Comparison of ENCODE assay signal across 1 cellular context in genomic region chr11:45556851-45557707, GRCh38.
TF ChIP-seq lines count a peak whose summit lies in the region.

No MANE protein-coding gene starts in this region.

TF ChIP-seq in IMR-90, 13 proteins besides CTCF, POLR2A, EP300 and RAD21:
- TF ChIP-seq RFX5 (IDR thresholded peaks at IDR 0.05; ENCODE audit: low read depth, low read length) (no peak), MAFK (IDR thresholded peaks at IDR 0.05; ENCODE audit: low read depth, low read length) (peak; percentile 44), NFE2L2 (IDR thresholded peaks at IDR 0.05; ENCODE audit: low read depth, low read length) (peak; percentile 24; the same call in 1 of the 2 replicates), FOS (IDR thresholded peaks at IDR 0.05; ENCODE audit: low read depth, low read length) (no peak), CEBPB (IDR thresholded peaks at IDR 0.05; ENCODE audit: low read depth, low read length) (no peak), USF2 (IDR thresholded peaks at IDR 0.05; ENCODE audit: low read depth, low read length) (no peak), MAZ (IDR thresholded peaks at IDR 0.05; ENCODE audit: borderline replicate concordance, low read depth, low read length) (no peak), MXI1 (IDR thresholded peaks at IDR 0.05; ENCODE audit: borderline replicate concordance, low read depth, low read length) (no peak), BHLHE40 (IDR thresholded peaks at IDR 0.05; ENCODE audit: low read depth, low read length) (no peak), ELK1 (IDR thresholded peaks at IDR 0.05; ENCODE audit: borderline replicate concordance, low read depth, low read length) (no peak), SMC3 (IDR thresholded peaks at IDR 0.05; ENCODE audit: low read depth, low read length) (no peak)
